Comparison of ENCODE assay signal across 37 cellular contexts in genomic region chr4:24842356-24842755, GRCh38. TPM values are rescaled to one million over a fixed set of nuclear protein-coding genes. Genes with fewer than 3 reads are reported as not detected.
"Had no signal": no experiment of that assay in that cellular context is flagged by ENCODE, and none has a peak within 500 bp of the region (broad histone marks: within the 10 kb centered on the region; RNA-seq: fewer than 3 reads in every experiment).

No MANE protein-coding gene starts in this region.

- H3K27ac ChIP-seq: cardiac muscle cell, epithelial cell of prostate, ovary, prostate gland, stomach, upper lobe of right lung, WERI-Rb-1 had no signal

- H3K27me3 ChIP-seq: ascending aorta, cardiac muscle cell, ovary, sigmoid colon, stomach, thyroid gland, upper lobe of right lung had no signal

- H3K4me3 ChIP-seq: ascending aorta, cardiac muscle cell, ovary, prostate gland, sigmoid colon, smooth muscle cell, stomach, thyroid gland, upper lobe of right lung had no signal

- FAIRE-seq: frontal cortex, keratinocyte, TTC549 had no signal

- DNase-seq: activated CD4-positive, alpha-beta memory T cell treated with anti-CD3 and anti-CD28 coated beads for 36 hours; activated CD4-positive, alpha-beta T cell treated with anti-CD3 and anti-CD28 coated beads for 48 hours; activated CD8-positive, alpha-beta memory T cell treated with anti-CD3 and anti-CD28 coated beads, Interleukin-2, amount 50 U/mL, for 4 hours; activated gamma-delta T cell; activated naive CD4-positive, alpha-beta T cell treated with anti-CD3 and anti-CD28 coated beads, Interleukin-2, amount 10 ng/mL, durations not matched to agents 7 days and 5 days; activated naive CD8-positive, alpha-beta T cell treated with anti-CD3 and anti-CD28 coated beads, Interleukin-2, amount 10 ng/mL, durations not matched to agents 7 days and 5 days; activated T-cell treated with anti-CD3 and anti-CD28 coated beads, Interleukin-2, amount 50 U/mL, for 1 hour; cerebellar nuclear complex; cortex of kidney; endodermal cell; hippocampal formation; left cardiac atrium; mammary epithelial cell; naive thymus-derived CD4-positive, alpha-beta T cell; ovary; sigmoid colon; stimulated activated CD4-positive, alpha-beta T cell treated with anti-CD3 and anti-CD28 coated beads, Interleukin-1b, Interleukin-23, amount 100 ng/mL, for 48 hours; stimulated activated CD4-positive, alpha-beta T cell treated with anti-CD3 and anti-CD28 coated beads, Interleukin-4, amount 100 ng/mL, for 4 hours; stimulated activated CD8-positive, alpha-beta memory T cell treated with anti-CD3 and anti-CD28 coated beads, Interleukin-4, amount 100 ng/mL, for 48 hours; stomach; T-helper 9 cell; thyroid gland; upper lobe of right lung; WERI-Rb-1 had no signal

- H3K36me3 ChIP-seq: cardiac muscle cell, ovary, prostate gland, thyroid gland, WERI-Rb-1 had no signal

- H3K9me3 ChIP-seq: ascending aorta, ovary, prostate gland, sigmoid colon, stomach, thyroid gland, upper lobe of right lung had no signal

- H3K4me2 ChIP-seq: smooth muscle cell had no signal

- H3K4me1 ChIP-seq: prostate gland had no signal

- ATAC-seq: activated CD4-positive, CD25-positive, alpha-beta regulatory T cell treated with anti-CD3 and anti-CD28 coated beads, Interleukin-2, amount 50 U/mL, for 24 hours; left cardiac atrium; naive thymus-derived CD4-positive, alpha-beta T cell; stimulated activated memory B cell treated with anti-CD40 and anti-IgM and Interleukin-4, amounts not matched to agents 10 μg/mL and 1 μg/mL and 100 μg/mL, for 72 hours; upper lobe of right lung had no signal

RNA-seq across cellular contexts. Expression of gene SOD3, which starts 47.0 kb away (rescaled TPM):
- total RNA-seq: activated CD4-positive, alpha-beta memory T cell treated with anti-CD3 and anti-CD28 coated beads for 36 hours; activated CD8-positive, alpha-beta memory T cell treated with anti-CD3 and anti-CD28 coated beads for 36 hours; activated naive CD8-positive, alpha-beta T cell treated with anti-CD3 and anti-CD28 coated beads, Interleukin-2, amount 10 ng/mL, durations not matched to agents 7 days and 5 days; frontal cortex; naive thymus-derived CD4-positive, alpha-beta T cell; T-helper 1 cell treated with Interleukin-12 subunit alpha and Interleukin-12 subunit beta and Interleukin-4 antibody, amounts not matched to agents 30 ng/mL and 1 ng/mL, for 36 hours had no signal
- polyA plus RNA-seq: keratinocyte; mammary epithelial cell; naive thymus-derived CD4-positive, alpha-beta T cell; neural cell had no signal
